1 cellular context compared by ENCODE assay signal in the genomic region with DNA sequence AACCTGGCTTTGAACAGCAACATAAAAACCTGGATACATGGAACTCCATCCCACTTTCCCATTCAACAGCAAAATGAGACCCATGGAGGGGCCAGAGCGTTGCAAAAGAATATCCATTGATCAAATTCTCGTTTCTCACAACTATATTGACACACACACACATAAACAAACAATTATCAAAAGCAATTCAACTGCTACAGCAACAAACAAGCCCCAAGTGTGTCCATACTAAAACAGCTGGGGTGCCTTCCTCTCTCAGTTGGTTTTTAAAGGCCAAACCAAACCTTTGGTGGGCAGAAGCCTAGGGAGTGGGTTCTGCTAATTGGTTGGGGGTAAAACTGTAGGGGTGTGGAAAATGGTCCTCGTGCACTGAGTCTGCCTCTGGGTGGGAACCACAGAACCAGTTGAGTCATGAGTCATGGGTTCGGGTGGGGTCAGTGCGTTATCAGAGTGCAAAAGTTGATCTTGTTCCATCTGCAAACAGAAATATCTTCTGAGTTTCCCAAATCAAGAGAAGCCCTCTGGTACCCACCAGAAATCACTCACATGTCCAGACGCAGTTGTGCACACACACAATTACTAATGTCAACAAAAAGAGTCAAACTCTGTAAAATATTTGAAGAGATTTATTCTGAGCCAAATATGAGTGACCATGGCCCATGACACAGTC.
TF ChIP-seq lines count a peak whose summit lies in the region.

No MANE protein-coding gene starts in this region.

TF ChIP-seq in K562, 482 proteins besides CTCF, POLR2A, EP300 and RAD21 (continued from another document and continues in another):
- TF ChIP-seq, protein P1, sequence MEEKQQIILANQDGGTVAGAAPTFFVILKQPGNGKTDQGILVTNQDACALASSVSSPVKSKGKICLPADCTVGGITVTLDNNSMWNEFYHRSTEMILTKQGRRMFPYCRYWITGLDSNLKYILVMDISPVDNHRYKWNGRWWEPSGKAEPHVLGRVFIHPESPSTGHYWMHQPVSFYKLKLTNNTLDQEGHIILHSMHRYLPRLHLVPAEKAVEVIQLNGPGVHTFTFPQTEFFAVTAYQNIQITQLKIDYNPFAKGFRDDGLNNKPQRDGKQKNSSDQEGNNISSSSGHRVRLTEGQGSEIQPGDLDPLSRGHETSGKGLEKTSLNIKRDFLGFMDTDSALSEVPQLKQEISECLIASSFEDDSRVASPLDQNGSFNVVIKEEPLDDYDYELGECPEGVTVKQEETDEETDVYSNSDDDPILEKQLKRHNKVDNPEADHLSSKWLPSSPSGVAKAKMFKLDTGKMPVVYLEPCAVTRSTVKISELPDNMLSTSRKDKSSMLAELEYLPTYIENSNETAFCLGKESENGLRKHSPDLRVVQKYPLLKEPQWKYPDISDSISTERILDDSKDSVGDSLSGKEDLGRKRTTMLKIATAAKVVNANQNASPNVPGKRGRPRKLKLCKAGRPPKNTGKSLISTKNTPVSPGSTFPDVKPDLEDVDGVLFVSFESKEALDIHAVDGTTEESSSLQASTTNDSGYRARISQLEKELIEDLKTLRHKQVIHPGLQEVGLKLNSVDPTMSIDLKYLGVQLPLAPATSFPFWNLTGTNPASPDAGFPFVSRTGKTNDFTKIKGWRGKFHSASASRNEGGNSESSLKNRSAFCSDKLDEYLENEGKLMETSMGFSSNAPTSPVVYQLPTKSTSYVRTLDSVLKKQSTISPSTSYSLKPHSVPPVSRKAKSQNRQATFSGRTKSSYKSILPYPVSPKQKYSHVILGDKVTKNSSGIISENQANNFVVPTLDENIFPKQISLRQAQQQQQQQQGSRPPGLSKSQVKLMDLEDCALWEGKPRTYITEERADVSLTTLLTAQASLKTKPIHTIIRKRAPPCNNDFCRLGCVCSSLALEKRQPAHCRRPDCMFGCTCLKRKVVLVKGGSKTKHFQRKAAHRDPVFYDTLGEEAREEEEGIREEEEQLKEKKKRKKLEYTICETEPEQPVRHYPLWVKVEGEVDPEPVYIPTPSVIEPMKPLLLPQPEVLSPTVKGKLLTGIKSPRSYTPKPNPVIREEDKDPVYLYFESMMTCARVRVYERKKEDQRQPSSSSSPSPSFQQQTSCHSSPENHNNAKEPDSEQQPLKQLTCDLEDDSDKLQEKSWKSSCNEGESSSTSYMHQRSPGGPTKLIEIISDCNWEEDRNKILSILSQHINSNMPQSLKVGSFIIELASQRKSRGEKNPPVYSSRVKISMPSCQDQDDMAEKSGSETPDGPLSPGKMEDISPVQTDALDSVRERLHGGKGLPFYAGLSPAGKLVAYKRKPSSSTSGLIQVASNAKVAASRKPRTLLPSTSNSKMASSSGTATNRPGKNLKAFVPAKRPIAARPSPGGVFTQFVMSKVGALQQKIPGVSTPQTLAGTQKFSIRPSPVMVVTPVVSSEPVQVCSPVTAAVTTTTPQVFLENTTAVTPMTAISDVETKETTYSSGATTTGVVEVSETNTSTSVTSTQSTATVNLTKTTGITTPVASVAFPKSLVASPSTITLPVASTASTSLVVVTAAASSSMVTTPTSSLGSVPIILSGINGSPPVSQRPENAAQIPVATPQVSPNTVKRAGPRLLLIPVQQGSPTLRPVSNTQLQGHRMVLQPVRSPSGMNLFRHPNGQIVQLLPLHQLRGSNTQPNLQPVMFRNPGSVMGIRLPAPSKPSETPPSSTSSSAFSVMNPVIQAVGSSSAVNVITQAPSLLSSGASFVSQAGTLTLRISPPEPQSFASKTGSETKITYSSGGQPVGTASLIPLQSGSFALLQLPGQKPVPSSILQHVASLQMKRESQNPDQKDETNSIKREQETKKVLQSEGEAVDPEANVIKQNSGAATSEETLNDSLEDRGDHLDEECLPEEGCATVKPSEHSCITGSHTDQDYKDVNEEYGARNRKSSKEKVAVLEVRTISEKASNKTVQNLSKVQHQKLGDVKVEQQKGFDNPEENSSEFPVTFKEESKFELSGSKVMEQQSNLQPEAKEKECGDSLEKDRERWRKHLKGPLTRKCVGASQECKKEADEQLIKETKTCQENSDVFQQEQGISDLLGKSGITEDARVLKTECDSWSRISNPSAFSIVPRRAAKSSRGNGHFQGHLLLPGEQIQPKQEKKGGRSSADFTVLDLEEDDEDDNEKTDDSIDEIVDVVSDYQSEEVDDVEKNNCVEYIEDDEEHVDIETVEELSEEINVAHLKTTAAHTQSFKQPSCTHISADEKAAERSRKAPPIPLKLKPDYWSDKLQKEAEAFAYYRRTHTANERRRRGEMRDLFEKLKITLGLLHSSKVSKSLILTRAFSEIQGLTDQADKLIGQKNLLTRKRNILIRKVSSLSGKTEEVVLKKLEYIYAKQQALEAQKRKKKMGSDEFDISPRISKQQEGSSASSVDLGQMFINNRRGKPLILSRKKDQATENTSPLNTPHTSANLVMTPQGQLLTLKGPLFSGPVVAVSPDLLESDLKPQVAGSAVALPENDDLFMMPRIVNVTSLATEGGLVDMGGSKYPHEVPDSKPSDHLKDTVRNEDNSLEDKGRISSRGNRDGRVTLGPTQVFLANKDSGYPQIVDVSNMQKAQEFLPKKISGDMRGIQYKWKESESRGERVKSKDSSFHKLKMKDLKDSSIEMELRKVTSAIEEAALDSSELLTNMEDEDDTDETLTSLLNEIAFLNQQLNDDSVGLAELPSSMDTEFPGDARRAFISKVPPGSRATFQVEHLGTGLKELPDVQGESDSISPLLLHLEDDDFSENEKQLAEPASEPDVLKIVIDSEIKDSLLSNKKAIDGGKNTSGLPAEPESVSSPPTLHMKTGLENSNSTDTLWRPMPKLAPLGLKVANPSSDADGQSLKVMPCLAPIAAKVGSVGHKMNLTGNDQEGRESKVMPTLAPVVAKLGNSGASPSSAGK (IDR thresholded peaks at IDR 0.05), result peak; percentile 86
- no peak for TF ChIP-seq ZC3H11A (IDR thresholded peaks at IDR 0.05; ENCODE audit: low read depth, low read length)
- no peak for TF ChIP-seq PHF21A (IDR thresholded peaks at IDR 0.05; ENCODE audit: borderline replicate concordance, low read depth)
- TF ChIP-seq, protein P2, sequence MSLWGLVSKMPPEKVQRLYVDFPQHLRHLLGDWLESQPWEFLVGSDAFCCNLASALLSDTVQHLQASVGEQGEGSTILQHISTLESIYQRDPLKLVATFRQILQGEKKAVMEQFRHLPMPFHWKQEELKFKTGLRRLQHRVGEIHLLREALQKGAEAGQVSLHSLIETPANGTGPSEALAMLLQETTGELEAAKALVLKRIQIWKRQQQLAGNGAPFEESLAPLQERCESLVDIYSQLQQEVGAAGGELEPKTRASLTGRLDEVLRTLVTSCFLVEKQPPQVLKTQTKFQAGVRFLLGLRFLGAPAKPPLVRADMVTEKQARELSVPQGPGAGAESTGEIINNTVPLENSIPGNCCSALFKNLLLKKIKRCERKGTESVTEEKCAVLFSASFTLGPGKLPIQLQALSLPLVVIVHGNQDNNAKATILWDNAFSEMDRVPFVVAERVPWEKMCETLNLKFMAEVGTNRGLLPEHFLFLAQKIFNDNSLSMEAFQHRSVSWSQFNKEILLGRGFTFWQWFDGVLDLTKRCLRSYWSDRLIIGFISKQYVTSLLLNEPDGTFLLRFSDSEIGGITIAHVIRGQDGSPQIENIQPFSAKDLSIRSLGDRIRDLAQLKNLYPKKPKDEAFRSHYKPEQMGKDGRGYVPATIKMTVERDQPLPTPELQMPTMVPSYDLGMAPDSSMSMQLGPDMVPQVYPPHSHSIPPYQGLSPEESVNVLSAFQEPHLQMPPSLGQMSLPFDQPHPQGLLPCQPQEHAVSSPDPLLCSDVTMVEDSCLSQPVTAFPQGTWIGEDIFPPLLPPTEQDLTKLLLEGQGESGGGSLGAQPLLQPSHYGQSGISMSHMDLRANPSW (CRISPR knock-in tag; IDR thresholded peaks at IDR 0.05), result no peak
- no peak for TF ChIP-seq STAG1 (CRISPR knock-in tag; IDR thresholded peaks at IDR 0.05; ENCODE audit: borderline replicate concordance)
- 0 out of 2 replicates have a peak, but pooled peaks have one; percentile 13 for TF ChIP-seq NFIC (IDR thresholded peaks at IDR 0.05)
- TF ChIP-seq, protein P3, sequence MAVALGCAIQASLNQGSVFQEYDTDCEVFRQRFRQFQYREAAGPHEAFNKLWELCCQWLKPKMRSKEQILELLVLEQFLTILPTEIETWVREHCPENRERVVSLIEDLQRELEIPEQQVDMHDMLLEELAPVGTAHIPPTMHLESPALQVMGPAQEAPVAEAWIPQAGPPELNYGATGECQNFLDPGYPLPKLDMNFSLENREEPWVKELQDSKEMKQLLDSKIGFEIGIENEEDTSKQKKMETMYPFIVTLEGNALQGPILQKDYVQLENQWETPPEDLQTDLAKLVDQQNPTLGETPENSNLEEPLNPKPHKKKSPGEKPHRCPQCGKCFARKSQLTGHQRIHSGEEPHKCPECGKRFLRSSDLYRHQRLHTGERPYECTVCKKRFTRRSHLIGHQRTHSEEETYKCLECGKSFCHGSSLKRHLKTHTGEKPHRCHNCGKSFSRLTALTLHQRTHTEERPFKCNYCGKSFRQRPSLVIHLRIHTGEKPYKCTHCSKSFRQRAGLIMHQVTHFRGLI (CRISPR knock-in tag; IDR thresholded peaks at IDR 0.05), result peak; percentile 58; the same call in 1 of the 2 replicates
- TF ChIP-seq, protein P4, sequence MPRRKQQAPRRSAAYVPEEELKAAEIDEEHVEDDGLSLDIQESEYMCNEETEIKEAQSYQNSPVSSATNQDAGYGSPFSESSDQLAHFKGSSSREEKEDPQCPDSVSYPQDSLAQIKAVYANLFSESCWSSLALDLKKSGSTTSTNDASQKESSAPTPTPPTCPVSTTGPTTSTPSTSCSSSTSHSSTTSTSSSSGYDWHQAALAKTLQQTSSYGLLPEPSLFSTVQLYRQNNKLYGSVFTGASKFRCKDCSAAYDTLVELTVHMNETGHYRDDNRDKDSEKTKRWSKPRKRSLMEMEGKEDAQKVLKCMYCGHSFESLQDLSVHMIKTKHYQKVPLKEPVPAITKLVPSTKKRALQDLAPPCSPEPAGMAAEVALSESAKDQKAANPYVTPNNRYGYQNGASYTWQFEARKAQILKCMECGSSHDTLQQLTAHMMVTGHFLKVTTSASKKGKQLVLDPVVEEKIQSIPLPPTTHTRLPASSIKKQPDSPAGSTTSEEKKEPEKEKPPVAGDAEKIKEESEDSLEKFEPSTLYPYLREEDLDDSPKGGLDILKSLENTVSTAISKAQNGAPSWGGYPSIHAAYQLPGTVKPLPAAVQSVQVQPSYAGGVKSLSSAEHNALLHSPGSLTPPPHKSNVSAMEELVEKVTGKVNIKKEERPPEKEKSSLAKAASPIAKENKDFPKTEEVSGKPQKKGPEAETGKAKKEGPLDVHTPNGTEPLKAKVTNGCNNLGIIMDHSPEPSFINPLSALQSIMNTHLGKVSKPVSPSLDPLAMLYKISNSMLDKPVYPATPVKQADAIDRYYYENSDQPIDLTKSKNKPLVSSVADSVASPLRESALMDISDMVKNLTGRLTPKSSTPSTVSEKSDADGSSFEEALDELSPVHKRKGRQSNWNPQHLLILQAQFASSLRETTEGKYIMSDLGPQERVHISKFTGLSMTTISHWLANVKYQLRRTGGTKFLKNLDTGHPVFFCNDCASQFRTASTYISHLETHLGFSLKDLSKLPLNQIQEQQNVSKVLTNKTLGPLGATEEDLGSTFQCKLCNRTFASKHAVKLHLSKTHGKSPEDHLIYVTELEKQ (CRISPR knock-in tag; IDR thresholded peaks at IDR 0.05), result no peak
- no peak for TF ChIP-seq ZNF586 (CRISPR knock-in tag; conservative IDR thresholded peaks at IDR 0.05)
- peak; percentile 62; the same call in 1 of the 2 replicates for TF ChIP-seq NFE2 (IDR thresholded peaks at IDR 0.05; ENCODE audit: low read depth)
- TF ChIP-seq, protein P5, sequence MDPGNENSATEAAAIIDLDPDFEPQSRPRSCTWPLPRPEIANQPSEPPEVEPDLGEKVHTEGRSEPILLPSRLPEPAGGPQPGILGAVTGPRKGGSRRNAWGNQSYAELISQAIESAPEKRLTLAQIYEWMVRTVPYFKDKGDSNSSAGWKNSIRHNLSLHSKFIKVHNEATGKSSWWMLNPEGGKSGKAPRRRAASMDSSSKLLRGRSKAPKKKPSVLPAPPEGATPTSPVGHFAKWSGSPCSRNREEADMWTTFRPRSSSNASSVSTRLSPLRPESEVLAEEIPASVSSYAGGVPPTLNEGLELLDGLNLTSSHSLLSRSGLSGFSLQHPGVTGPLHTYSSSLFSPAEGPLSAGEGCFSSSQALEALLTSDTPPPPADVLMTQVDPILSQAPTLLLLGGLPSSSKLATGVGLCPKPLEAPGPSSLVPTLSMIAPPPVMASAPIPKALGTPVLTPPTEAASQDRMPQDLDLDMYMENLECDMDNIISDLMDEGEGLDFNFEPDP (CRISPR knock-in tag; IDR thresholded peaks at IDR 0.05), result no peak
- no peak for TF ChIP-seq ZNF232 (CRISPR knock-in tag; IDR thresholded peaks at IDR 0.05)
- no peak for TF ChIP-seq BRF1 (IDR thresholded peaks at IDR 0.05; ENCODE audit: borderline replicate concordance, extremely low read depth, insufficient read length)
- no peak for TF ChIP-seq ZNF316 (IDR thresholded peaks at IDR 0.05)
- TF ChIP-seq NCOA1 (IDR thresholded peaks at IDR 0.05; ENCODE audit: low read depth), result 0 out of 2 replicates have a peak, but pooled peaks have one; percentile 46
- TF ChIP-seq CCNT2 (IDR thresholded peaks at IDR 0.05; ENCODE audit: borderline replicate concordance, extremely low read depth, insufficient read length, low read depth, low read length), result peak; percentile 64
- TF ChIP-seq RFX7 (CRISPR knock-in tag; IDR thresholded peaks at IDR 0.05), result no peak
- 0 out of 2 replicates have a peak, but pooled peaks have one; percentile 14 for TF ChIP-seq ZNF134 (CRISPR knock-in tag; conservative IDR thresholded peaks at IDR 0.05)
- no peak for TF ChIP-seq TFAM (CRISPR knock-in tag; conservative IDR thresholded peaks at IDR 0.05)
- no peak for TF ChIP-seq SMAD2 (IDR thresholded peaks at IDR 0.05; ENCODE audit: low read depth, low read length)
- TF ChIP-seq NCOR1 (IDR thresholded peaks at IDR 0.05), result peak; percentile 64
- TF ChIP-seq ZNF311 (CRISPR knock-in tag; IDR thresholded peaks at IDR 0.05), result no peak
- no peak for TF ChIP-seq SUPT5H (IDR thresholded peaks at IDR 0.05)
- TF ChIP-seq HSF4 (CRISPR knock-in tag; IDR thresholded peaks at IDR 0.05; ENCODE audit: borderline replicate concordance), result peak; percentile 66; the same call in 1 of the 2 replicates
- no peak for TF ChIP-seq THRAP3 (IDR thresholded peaks at IDR 0.05; ENCODE audit: borderline replicate concordance)
- no peak for TF ChIP-seq GTF2F1 (IDR thresholded peaks at IDR 0.05; ENCODE audit: low read depth, low read length)
- TF ChIP-seq, protein P6, sequence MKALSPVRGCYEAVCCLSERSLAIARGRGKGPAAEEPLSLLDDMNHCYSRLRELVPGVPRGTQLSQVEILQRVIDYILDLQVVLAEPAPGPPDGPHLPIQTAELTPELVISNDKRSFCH (CRISPR knock-in tag; IDR thresholded peaks at IDR 0.05), result no peak
- TF ChIP-seq, protein P6 (tag; IDR thresholded peaks at IDR 0.05), result no peak
- TF ChIP-seq, protein P7, sequence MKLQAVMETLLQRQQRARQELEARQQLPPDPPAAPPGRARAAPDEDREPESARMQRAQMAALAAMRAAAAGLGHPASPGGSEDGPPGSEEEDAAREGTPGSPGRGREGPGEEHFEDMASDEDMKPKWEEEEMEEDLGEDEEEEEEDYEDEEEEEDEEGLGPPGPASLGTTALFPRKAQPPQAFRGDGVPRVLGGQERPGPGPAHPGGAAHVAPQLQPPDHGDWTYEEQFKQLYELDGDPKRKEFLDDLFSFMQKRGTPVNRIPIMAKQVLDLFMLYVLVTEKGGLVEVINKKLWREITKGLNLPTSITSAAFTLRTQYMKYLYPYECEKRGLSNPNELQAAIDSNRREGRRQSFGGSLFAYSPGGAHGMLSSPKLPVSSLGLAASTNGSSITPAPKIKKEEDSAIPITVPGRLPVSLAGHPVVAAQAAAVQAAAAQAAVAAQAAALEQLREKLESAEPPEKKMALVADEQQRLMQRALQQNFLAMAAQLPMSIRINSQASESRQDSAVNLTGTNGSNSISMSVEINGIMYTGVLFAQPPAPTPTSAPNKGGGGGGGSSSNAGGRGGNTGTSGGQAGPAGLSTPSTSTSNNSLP (IDR thresholded peaks at IDR 0.05; ENCODE audit: borderline replicate concordance, low read depth, low read length), result no peak
- no peak for TF ChIP-seq TCF3 (CRISPR knock-in tag; IDR thresholded peaks at IDR 0.05)
